Comparison of ENCODE assay signal across 3 cellular contexts in the genomic region with DNA sequence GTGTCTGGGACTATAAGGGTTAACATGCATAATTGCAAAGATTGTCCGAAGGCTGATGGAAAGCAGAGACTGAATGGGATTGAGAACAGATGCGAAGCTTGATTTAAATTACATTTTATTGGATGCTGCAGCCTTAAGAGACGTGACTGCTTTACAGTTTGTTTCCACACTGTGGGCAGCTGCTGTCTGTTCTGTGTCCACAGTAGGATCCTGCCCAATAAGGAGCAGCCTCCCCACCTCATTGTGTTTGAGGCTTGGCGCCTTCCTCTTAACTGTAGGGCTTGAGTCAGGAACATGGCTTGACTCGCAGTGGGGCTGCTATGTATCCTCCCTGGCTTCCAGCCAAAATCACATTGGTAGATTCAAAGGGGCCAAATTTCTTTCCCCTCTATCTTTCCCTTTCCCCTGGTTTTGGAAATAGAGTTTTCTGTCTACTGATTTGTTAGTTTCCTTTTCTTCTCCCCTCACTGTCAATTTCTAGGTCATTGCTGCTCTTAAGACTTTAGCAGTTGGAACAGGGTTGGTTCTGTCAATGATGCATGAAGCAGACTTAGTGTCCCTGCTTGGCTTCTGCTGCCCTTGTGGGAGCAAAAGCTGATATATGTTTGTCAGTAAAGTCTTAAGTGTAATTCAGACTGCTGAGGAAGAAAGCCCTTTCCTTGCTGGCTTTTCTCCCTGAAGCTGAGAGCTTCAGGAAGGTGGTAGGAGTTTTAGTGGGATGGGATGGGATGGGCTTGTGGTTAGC.
TF ChIP-seq lines count a peak whose summit lies in the region.

No MANE protein-coding gene starts in this region.

TF ChIP-seq in A549, 52 proteins besides CTCF, POLR2A, EP300 and RAD21:
- TF ChIP-seq HOXB5 (CRISPR knock-in tag; IDR thresholded peaks at IDR 0.05), result no peak; the same call in 1 of the 2 replicates
- TF ChIP-seq JUN (IDR thresholded peaks at IDR 0.05), result no peak
- no peak for TF ChIP-seq TP53 (CRISPR knock-in tag; IDR thresholded peaks at IDR 0.05)
- no peak for TF ChIP-seq CEBPB (IDR thresholded peaks at IDR 0.05)
- no peak for TF ChIP-seq MYC (IDR thresholded peaks at IDR 0.05; ENCODE audit: borderline replicate concordance, low read length)
- TF ChIP-seq RCOR1 (IDR thresholded peaks at IDR 0.05; ENCODE audit: low read depth, low read length), result no peak
- TF ChIP-seq NPAS2 (CRISPR knock-in tag; IDR thresholded peaks at IDR 0.05; ENCODE audit: borderline replicate concordance), result no peak
- TF ChIP-seq ZSCAN20 (CRISPR knock-in tag; IDR thresholded peaks at IDR 0.05), result no peak
- TF ChIP-seq HOXB13 (CRISPR knock-in tag; IDR thresholded peaks at IDR 0.05; ENCODE audit: low read depth), result no peak
- TF ChIP-seq JUNB (IDR thresholded peaks at IDR 0.05), result no peak
- no peak for TF ChIP-seq HEYL (CRISPR knock-in tag; IDR thresholded peaks at IDR 0.05)
- TF ChIP-seq, protein P1, sequence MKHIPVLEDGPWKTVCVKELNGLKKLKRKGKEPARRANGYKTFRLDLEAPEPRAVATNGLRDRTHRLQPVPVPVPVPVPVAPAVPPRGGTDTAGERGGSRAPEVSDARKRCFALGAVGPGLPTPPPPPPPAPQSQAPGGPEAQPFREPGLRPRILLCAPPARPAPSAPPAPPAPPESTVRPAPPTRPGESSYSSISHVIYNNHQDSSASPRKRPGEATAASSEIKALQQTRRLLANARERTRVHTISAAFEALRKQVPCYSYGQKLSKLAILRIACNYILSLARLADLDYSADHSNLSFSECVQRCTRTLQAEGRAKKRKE (CRISPR knock-in tag; IDR thresholded peaks at IDR 0.05; ENCODE audit: low read depth), result no peak
- no peak for TF ChIP-seq PHF8 (IDR thresholded peaks at IDR 0.05; ENCODE audit: borderline replicate concordance, low read depth)
- TF ChIP-seq FOSL2 (IDR thresholded peaks at IDR 0.05), result no peak
- TF ChIP-seq FOSL2 (CRISPR knock-in tag; IDR thresholded peaks at IDR 0.05), result no peak

TF ChIP-seq in IMR-90, 13 proteins besides CTCF, POLR2A, EP300 and RAD21:
- 0 out of 2 replicates have a peak, but pooled peaks have one; percentile 20 for TF ChIP-seq BHLHE40 (IDR thresholded peaks at IDR 0.05; ENCODE audit: low read depth, low read length)
- no peak for TF ChIP-seq USF2 (IDR thresholded peaks at IDR 0.05; ENCODE audit: low read depth, low read length)
- TF ChIP-seq MAFK (IDR thresholded peaks at IDR 0.05; ENCODE audit: low read depth, low read length), result no peak

TF ChIP-seq in HepG2, 621 proteins besides CTCF, POLR2A, EP300 and RAD21:
- TF ChIP-seq ZMYM2 (CRISPR knock-in tag; IDR thresholded peaks at IDR 0.05) (no peak), ATF7-NPFF (CRISPR knock-in tag; IDR thresholded peaks at IDR 0.05; ENCODE audit: low read depth) (no peak), ZGPAT (CRISPR knock-in tag; IDR thresholded peaks at IDR 0.05) (no peak), TFDP1 (CRISPR knock-in tag; IDR thresholded peaks at IDR 0.05; ENCODE audit: borderline replicate concordance) (no peak), NFYC (CRISPR knock-in tag; IDR thresholded peaks at IDR 0.05) (no peak), FIP1L1 (IDR thresholded peaks at IDR 0.05; ENCODE audit: borderline replicate concordance, insufficient read depth, low read depth, low read length) (no peak), ZSCAN21 (CRISPR knock-in tag; IDR thresholded peaks at IDR 0.05; ENCODE audit: borderline replicate concordance) (no peak), EEA1 (CRISPR knock-in tag; IDR thresholded peaks at IDR 0.05; ENCODE audit: borderline replicate concordance) (no peak), SMC3 (IDR thresholded peaks at IDR 0.05; ENCODE audit: low read length) (no peak), CREM (IDR thresholded peaks at IDR 0.05) (no peak), CREM (CRISPR knock-in tag; IDR thresholded peaks at IDR 0.05) (no peak), HIC2 (CRISPR knock-in tag; IDR thresholded peaks at IDR 0.05; ENCODE audit: low read depth) (no peak), NCOA5 (CRISPR knock-in tag; IDR thresholded peaks at IDR 0.05) (no peak), PHB2 (IDR thresholded peaks at IDR 0.05; ENCODE audit: partially characterized antibody) (no peak)
- TF ChIP-seq, protein P2, sequence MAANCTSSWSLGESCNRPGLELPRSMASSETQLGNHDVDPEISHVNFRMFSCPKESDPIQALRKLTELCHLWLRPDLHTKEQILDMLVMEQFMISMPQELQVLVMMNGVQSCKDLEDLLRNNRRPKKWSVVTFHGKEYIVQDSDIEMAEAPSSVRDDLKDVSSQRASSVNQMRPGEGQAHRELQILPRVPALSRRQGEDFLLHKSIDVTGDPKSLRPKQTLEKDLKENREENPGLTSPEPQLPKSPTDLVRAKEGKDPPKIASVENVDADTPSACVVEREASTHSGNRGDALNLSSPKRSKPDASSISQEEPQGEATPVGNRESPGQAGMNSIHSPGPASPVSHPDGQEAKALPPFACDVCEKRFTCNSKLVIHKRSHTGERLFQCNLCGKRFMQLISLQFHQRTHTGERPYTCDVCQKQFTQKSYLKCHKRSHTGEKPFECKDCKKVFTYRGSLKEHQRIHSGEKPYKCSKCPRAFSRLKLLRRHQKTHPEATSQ (CRISPR knock-in tag; IDR thresholded peaks at IDR 0.05; ENCODE audit: borderline replicate concordance), result no peak
